In the genomic region with DNA sequence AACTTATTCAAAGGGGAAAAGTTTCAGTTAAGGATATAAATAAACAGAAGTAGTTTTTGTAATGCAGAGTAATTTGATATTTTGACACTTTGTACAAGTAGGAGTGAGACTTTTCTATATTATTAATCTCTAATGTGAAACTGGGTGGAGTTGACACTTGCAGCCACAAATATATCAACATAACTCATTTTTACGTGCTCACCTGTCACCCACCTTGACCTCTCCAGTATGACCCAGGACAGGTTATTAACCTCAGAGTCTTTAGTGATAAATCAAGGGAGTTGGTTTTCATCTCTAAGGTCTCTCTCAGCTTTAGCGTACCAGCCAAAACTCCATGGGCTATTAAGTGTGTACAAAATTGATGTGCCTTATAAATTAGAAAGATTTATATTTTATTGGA, we compare ENCODE assay signal across 20 cellular contexts.
"Had no signal": no experiment of that assay in that cellular context is flagged by ENCODE, and none has a peak within 500 bp of the region (broad histone marks: within the 10 kb centered on the region; RNA-seq: fewer than 3 reads in every experiment).

No MANE protein-coding gene starts in this region.

- H3K27me3 ChIP-seq: SJSA1 had no signal

- H3K36me3 Mint-ChIP-seq: IgD-negative memory B cell had no signal

- H3K27me3 Mint-ChIP-seq: IgD-negative memory B cell had no signal

- H3K27ac ChIP-seq: HL-60, SJSA1, SK-N-MC had no signal

- H3K4me1 Mint-ChIP-seq: IgD-negative memory B cell had no signal

- H3K4me1 ChIP-seq: SJSA1 had no signal

- H3K9me3 ChIP-seq: SJSA1 had no signal

- H3K4me3 ChIP-seq: K562, SJSA1, SK-N-MC had no signal

- ATAC-seq: K562 had no signal

- H3K36me3 ChIP-seq: SJSA1 had no signal

- DNase-seq: NCI-H1092, NCI-H1105 treated with DMSO at 0.1 percent for 48 hours, NCI-H1417 treated with DMSO at 0.1 percent for 48 hours, NCI-H146, NCI-H1694 treated with DMSO at 0.1 percent for 48 hours, NCI-H1930, NCI-H2081, NCI-H2107, NCI-H2227 treated with DMSO at 0.1 percent for 48 hours, NCI-H524, NCI-H526 treated with DMSO at 0.1 percent for 48 hours, NCI-H774, Right ventricle myocardium superior, RPMI8226, SIG-M5 had no signal
